9 cellular contexts compared by ENCODE assay signal in the genomic region with DNA sequence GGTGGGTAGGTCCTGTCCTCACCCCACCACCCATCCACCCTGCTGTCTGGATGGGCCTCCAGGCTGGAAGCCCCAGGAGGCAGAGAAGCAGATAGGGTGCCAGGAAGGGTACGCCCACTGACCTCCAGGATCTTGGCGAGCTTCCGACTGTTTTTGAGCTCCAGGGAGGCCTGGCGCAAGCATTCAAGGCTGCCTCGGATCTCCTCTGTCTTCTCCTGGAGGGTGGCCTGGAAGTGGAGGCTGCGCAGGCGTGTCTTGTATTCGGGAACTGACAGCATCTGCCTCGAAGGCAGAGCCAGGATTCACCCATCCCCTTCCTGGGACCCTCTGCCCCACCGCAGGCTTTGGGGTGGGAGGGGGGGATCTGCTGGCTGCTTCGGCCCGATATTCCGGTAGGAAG. TPM values are rescaled to one million over a fixed set of nuclear protein-coding genes. Genes with fewer than 3 reads are reported as not detected.
A peak's percentile ranks its signal among the peaks of the same experiment; 100 is the strongest.
DNase-seq lines count a peak whose midpoint lies in the region; ATAC-seq and TF ChIP-seq lines count a peak whose summit lies in the region.
"Had no signal": no experiment of that assay in that cellular context is flagged by ENCODE, and none has a peak within 500 bp of the region (broad histone marks: within the 10 kb centered on the region; RNA-seq: fewer than 3 reads in every experiment).

No MANE protein-coding gene starts in this region.

- no peak for ATAC-seq in effector memory CD8-positive, alpha-beta T cell (replicated peaks)
- ATAC-seq in HG02798 (IDR thresholded peaks at IDR 0.05; ENCODE audit: poor library complexity, unreplicated experiment), result no peak

- no peaks in the 10 kb centered on the region for H3K27me3 Mint-ChIP-seq in effector memory CD8-positive, alpha-beta T cell
- peaks cover 12% of the 10 kb centered on the region for H3K27me3 Mint-ChIP-seq in neural progenitor cell (ENCODE audit: insufficient read depth, low read depth)
- H3K27me3 Mint-ChIP-seq: stimulated activated memory B cell treated with anti-CD40 and anti-IgM and Interleukin-4, amounts not matched to agents 10 μg/mL and 1 μg/mL and 100 μg/mL, for 72 hours had no signal

- H3K79me2 ChIP-seq in neural progenitor cell (ENCODE audit: low read depth), result no peaks in the 10 kb centered on the region

- H3K27me3 ChIP-seq in HAP-1 (ENCODE audit: low read depth) (no peaks in the 10 kb centered on the region), neural progenitor cell (peaks cover 36% of the 10 kb centered on the region)

- H4K20me1 ChIP-seq in neural progenitor cell (ENCODE audit: low read depth), result no peaks in the 10 kb centered on the region

- H3F3A ChIP-seq in neural progenitor cell (ENCODE audit: low read depth), result peaks cover 16% of the 10 kb centered on the region

- no peaks in the 10 kb centered on the region for H3K9me3 Mint-ChIP-seq in effector memory CD8-positive, alpha-beta T cell
- H3K9me3 Mint-ChIP-seq in neural progenitor cell, result no peaks in the 10 kb centered on the region
- H3K9me3 Mint-ChIP-seq: stimulated activated memory B cell treated with anti-CD40 and anti-IgM and Interleukin-4, amounts not matched to agents 10 μg/mL and 1 μg/mL and 100 μg/mL, for 72 hours had no signal

- no peak overlapping the region for H3K9ac ChIP-seq in neural progenitor cell

- H3K4me1 ChIP-seq in HAP-1, result peaks cover 4% of the 10 kb centered on the region; the same call in 1 of the 2 replicates
- H3K4me1 ChIP-seq in neural progenitor cell, result no peaks in the 10 kb centered on the region

- DNase-seq in HAP-1 (ENCODE audit: low spot score in 2 of 2), result no peak
- DNase-seq in effector memory CD8-positive, alpha-beta T cell, result no peak
- DNase-seq in neural progenitor cell (ENCODE audit: low spot score), result no peak
- no peak for DNase-seq in C1 segment of cervical spinal cord (lab: John Stamatoyannopoulos, UW)
- DNase-seq in NCI-H446 treated with DMSO at 0.1 percent for 48 hours (lab: John Stamatoyannopoulos, UW), result no peak
- no peak for DNase-seq in SIG-M5 treated with dmso at 0.1 percent for 504 hours (lab: John Stamatoyannopoulos, UW; ENCODE audit: unreplicated experiment)

- H3K36me3 ChIP-seq in HAP-1 (replicated peaks), result no peaks in the 10 kb centered on the region
- H3K36me3 ChIP-seq in neural progenitor cell, result no peaks in the 10 kb centered on the region

- peak overlapping the region; percentile 43 for H3K4me3 ChIP-seq in HAP-1
- peak overlapping the region; percentile 61 for H3K4me3 ChIP-seq in neural progenitor cell

- peak overlapping the region; percentile 93 for H2AFZ ChIP-seq in neural progenitor cell (replicated peaks)

- H3K36me3 Mint-ChIP-seq in effector memory CD8-positive, alpha-beta T cell (ENCODE audit: insufficient read depth), result peaks cover 6% of the 10 kb centered on the region
- H3K36me3 Mint-ChIP-seq in neural progenitor cell, result no peaks in the 10 kb centered on the region
- H3K36me3 Mint-ChIP-seq: stimulated activated memory B cell treated with anti-CD40 and anti-IgM and Interleukin-4, amounts not matched to agents 10 μg/mL and 1 μg/mL and 100 μg/mL, for 72 hours had no signal

- H3K9me3 ChIP-seq in HAP-1 (no peaks in the 10 kb centered on the region), neural progenitor cell (ENCODE audit: low read depth) (no peaks in the 10 kb centered on the region)

- peak overlapping the region; percentile 15 to 17 for H3K4me3 Mint-ChIP-seq in effector memory CD8-positive, alpha-beta T cell
- peak overlapping the region; percentile 43 for H3K4me3 Mint-ChIP-seq in neural progenitor cell

- H3K4me2 ChIP-seq in neural progenitor cell, result peak overlapping the region; percentile 86

- TF ChIP-seq CTCF in C4-2B (conservative IDR thresholded peaks at IDR 0.05) (no peak), neural progenitor cell (IDR thresholded peaks at IDR 0.05) (no peak)

- no peak overlapping the region for H3K27ac Mint-ChIP-seq in effector memory CD8-positive, alpha-beta T cell
- H3K27ac Mint-ChIP-seq in neural progenitor cell, result no peak overlapping the region

- H3K27ac ChIP-seq in C4-2B (peak overlapping the region; percentile 69), neural progenitor cell (no peak overlapping the region)

- H3K4me1 Mint-ChIP-seq in effector memory CD8-positive, alpha-beta T cell (ENCODE audit: low read depth in 2 of 2), result peaks cover 3 to 10% of the 10 kb centered on the region in 2 donors
- no peaks in the 10 kb centered on the region for H3K4me1 Mint-ChIP-seq in neural progenitor cell

- in situ Hi-C loops in HAP-1 (cut with MboI; ENCODE audit: low sequenced_read_pairs), result no loop called here

RNA-seq across cellular contexts. Expression of a gene that starts 18.9 kb away (rescaled TPM):
- 73.4 and 87.6 TPM in 2 replicates for total RNA-seq in neural progenitor cell (ENCODE audit: low replicate concordance)

RNA-seq across cellular contexts. Expression of a gene that starts 48.4 kb away (rescaled TPM):
- 0.31 TPM in 1 of 2 replicates, not detected in the other for total RNA-seq in neural progenitor cell (ENCODE audit: low replicate concordance)

RNA-seq across cellular contexts. Expression of a gene that starts 55.1 kb away (rescaled TPM):
- total RNA-seq in neural progenitor cell (ENCODE audit: low replicate concordance), result 28.0 and 36.1 TPM in 2 replicates
